In the genomic region with DNA sequence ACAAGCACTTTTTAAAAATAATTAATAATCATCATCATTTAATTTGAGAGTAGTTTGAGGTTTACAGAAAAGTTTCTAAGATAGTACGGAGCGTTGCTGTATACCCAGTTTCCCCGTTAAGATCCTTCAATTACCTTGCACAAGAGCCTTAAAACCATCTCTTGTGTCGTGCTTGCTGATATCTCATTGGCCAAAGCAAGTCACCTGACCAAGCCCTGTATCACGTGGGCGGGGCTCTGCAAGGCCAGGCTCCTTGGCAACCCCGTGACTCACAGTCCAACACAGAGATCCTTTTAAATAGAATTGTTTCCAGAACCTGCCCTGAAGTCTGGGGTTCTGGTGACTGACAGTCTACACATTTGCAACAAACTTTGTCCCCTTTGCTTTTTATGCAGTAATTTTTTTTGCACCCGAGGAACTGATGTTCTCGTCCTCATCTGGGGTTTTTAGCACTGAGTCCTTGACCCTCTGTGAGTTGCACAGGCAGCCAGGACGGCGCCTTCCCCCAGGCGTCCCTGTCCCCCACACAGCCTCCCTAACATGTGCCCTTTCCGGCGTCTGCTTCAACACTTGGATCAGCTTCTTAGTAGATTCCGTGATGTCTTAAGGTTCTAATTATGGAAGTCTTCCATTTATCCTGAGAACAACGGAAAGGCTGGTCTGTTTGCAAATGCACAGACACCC, we compare ENCODE assay signal across 7 cellular contexts.
DNase-seq lines count a peak whose midpoint lies in the region; ATAC-seq and TF ChIP-seq lines count a peak whose summit lies in the region.

No MANE protein-coding gene starts in this region.

- no peak overlapping the region for H3K4me3 ChIP-seq in HAP-1
- H3K4me3 ChIP-seq in RWPE2 (ENCODE audit: severe bottlenecking): no peak overlapping the region
- H3K4me3 ChIP-seq in CD8-positive, alpha-beta T cell (ENCODE audit: low read depth, low read length): no peak overlapping the region

- no peak overlapping the region for H3K27ac Mint-ChIP-seq in CD8-positive, alpha-beta T cell

- H3K36me3 ChIP-seq in HAP-1 (replicated peaks) (no peaks in the 10 kb centered on the region), RWPE2 (ENCODE audit: low read depth) (no peaks in the 10 kb centered on the region)
- H3K36me3 ChIP-seq in CD8-positive, alpha-beta T cell (ENCODE audit: insufficient read depth, low read length): no peaks in the 10 kb centered on the region

- peaks cover 20% of the 10 kb centered on the region for H3K4me1 Mint-ChIP-seq in CD8-positive, alpha-beta T cell (ENCODE audit: low read depth)

- CTCF ChIA-PET in CD8-positive, alpha-beta T cell (lab: Charles Lee): no interaction called here

- in situ Hi-C loops in HAP-1 (cut with MboI; ENCODE audit: low sequenced_read_pairs): no loop called here

- DNase-seq in HAP-1 (ENCODE audit: low spot score in 2 of 2): peak; percentile 10 to 71
- no peak for DNase-seq in RWPE2 (ENCODE audit: low spot score)
- peak; percentile 92 for DNase-seq in fibroblast of peridontal ligament (ENCODE audit: extremely low read depth)
- peak; percentile 44 for DNase-seq in pons (ENCODE audit: low spot score)
- DNase-seq in CD8-positive, alpha-beta T cell: no peak

- peaks cover 5% of the 10 kb centered on the region for H3K27me3 Mint-ChIP-seq in CD8-positive, alpha-beta T cell (ENCODE audit: low read depth)

- POLR2A ChIA-PET in CD8-positive, alpha-beta T cell (lab: Charles Lee): interaction anchor here (0.9 kb wide), 1 partner anchor 16 kb away, joined by 3 read pairs; no protein-coding TSS in a partner anchor

- no peak for TF ChIP-seq CTCF in RWPE2 (IDR thresholded peaks at IDR 0.05; ENCODE audit: poor library complexity, severe bottlenecking)
- TF ChIP-seq CTCF in CD8-positive, alpha-beta T cell (IDR thresholded peaks at IDR 0.05): no peak

- H3K9me3 ChIP-seq in HAP-1 (no peaks in the 10 kb centered on the region), RWPE2 (ENCODE audit: severe bottlenecking) (no peaks in the 10 kb centered on the region)
- H3K9me3 ChIP-seq in CD8-positive, alpha-beta T cell (ENCODE audit: low read length): no peaks in the 10 kb centered on the region

- H3K27ac ChIP-seq in RWPE2 (ENCODE audit: poor library complexity, severe bottlenecking): no peak overlapping the region
- no peak overlapping the region for H3K27ac ChIP-seq in CD8-positive, alpha-beta T cell (ENCODE audit: low read depth, low read length)

- no peaks in the 10 kb centered on the region for H3K36me3 Mint-ChIP-seq in CD8-positive, alpha-beta T cell

- ATAC-seq in RWPE2 (ENCODE audit: low read depth) (peak; percentile 80), GM19452 (IDR thresholded peaks at IDR 0.05; ENCODE audit: unreplicated experiment) (no peak), GM21619 (IDR thresholded peaks at IDR 0.05; ENCODE audit: unreplicated experiment) (no peak)
- ATAC-seq in CD8-positive, alpha-beta T cell: no peak

- no peak overlapping the region for H3K4me3 Mint-ChIP-seq in CD8-positive, alpha-beta T cell

- H3K9me3 Mint-ChIP-seq in CD8-positive, alpha-beta T cell: no peaks in the 10 kb centered on the region

- H3K4me1 ChIP-seq in HAP-1: no peaks in the 10 kb centered on the region
- peaks cover 13% of the 10 kb centered on the region for H3K4me1 ChIP-seq in RWPE2 (ENCODE audit: insufficient read depth, poor library complexity, severe bottlenecking)
- H3K4me1 ChIP-seq in CD8-positive, alpha-beta T cell (ENCODE audit: insufficient read depth, low read length): peaks cover 21% of the 10 kb centered on the region

- intact Hi-C loops in CD8-positive, alpha-beta T cell (cut with DNase I, micrococcal nuclease): no loop called here

- H3K27me3 ChIP-seq in HAP-1 (ENCODE audit: low read depth) (no peaks in the 10 kb centered on the region), RWPE2 (ENCODE audit: insufficient read depth, poor library complexity, severe bottlenecking) (no peaks in the 10 kb centered on the region)
- H3K27me3 ChIP-seq in CD8-positive, alpha-beta T cell (ENCODE audit: insufficient read depth, low read length): no peaks in the 10 kb centered on the region

Comparison
In these comparisons a context has a peak if more than half of its experiments do, and no peak if none do; other contexts are left out.
1. DNase-seq: peak in HAP-1 (2 of 2), fibroblast of peridontal ligament (single experiment) and pons (single experiment); none in RWPE2 (single experiment) and CD8-positive, alpha-beta T cell (0 of 7).